In the genomic region with DNA sequence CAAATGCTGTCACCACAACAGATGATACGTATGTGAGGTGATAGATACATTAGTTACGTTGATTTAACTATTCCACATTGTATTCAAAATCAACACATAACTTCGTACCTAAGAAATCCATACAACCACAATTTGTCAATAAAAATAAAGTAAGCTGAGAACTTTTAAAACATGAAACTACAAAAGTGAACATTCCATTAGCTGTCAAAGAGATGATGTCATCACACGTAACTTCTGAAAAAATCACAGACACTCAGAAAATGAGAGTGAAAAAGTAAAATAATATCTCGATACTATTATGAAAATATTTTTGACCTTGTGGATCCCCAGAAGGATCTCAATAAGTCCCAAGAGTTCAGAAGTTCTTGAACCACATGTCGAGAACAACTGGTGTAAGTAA, we compare ENCODE assay signal across 10 cellular contexts.
"Had no signal": no experiment of that assay in that cellular context is flagged by ENCODE, and none has a peak within 500 bp of the region (broad histone marks: within the 10 kb centered on the region; RNA-seq: fewer than 3 reads in every experiment).

No MANE protein-coding gene starts in this region.

- H3K4me1 Mint-ChIP-seq: GM23338 had no signal

- H3K4me3 ChIP-seq: GM23248, GM23338, HAP-1 had no signal

- H3K4me2 ChIP-seq: GM23338 had no signal

- H3K4me1 ChIP-seq: HAP-1 had no signal

- H3K27ac Mint-ChIP-seq: GM23338, H9, HFFc6 had no signal

- H2AFZ ChIP-seq: GM23248, GM23338 had no signal

- H3K4me3 Mint-ChIP-seq: GM23338, H9, HFFc6 had no signal

- H3K9me3 ChIP-seq: HAP-1 had no signal

- H3K27ac ChIP-seq: GM23248 had no signal

- H3K36me3 ChIP-seq: HAP-1 had no signal

- FAIRE-seq: H1, H54 had no signal

- H3K9me3 Mint-ChIP-seq: GM23338, H9 had no signal

- DNase-seq: GM23248, H7, H9, HCEC 1CT, HFFc6 had no signal

- H3K9ac ChIP-seq: GM23248 had no signal

- ATAC-seq: GM23338, HCT116 had no signal
